Comparison of ENCODE assay signal across 8 cellular contexts in the genomic region with DNA sequence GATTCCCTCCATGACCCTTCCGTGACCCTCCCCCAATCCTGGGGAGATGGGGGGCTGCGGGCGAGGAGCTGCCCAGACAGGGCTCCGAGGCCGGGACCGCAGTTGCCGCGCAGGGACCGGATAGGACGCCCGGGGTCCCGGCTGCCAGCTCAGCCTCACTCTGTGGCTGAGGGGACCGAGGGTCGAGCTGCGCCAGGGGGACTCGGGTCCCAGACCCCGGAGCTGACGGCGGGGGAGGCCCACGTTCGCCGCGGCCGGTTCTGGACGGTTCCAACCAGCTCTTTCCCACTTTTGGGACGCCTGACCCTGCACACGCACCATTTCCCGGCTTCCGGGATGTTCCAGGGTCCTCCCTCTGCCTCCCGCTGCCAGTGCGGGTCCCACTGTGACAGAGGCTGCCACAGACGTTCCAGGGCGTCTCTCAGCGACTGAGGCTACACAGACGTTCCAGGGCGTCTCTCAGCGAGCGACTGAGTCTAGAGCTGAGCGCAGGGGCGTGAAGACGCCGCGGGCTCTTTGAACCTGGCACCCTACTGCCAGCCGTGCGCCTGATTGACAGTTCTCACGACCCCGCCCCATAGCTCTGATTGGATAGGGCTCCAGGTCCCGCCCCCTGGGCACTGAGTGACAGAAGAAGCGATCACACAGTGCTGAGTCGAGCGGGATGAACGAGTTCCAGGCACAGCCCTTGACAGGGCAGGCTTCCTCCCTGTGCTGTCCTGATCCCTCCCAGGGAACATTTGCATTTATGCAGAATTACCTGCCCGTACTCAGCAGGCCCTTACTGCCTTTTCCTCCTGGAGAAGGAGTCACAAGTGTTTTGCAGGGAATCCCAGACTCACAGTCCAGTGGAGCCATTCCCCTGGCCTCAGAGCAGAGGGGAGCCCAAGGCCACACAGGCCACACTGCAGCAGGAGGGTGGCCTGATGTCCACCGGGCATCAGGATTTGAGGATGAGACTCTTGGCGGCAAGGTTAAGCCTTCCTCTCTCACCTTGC. TPM values are rescaled to one million over a fixed set of nuclear protein-coding genes. Genes with fewer than 3 reads are reported as not detected.
A peak's percentile ranks its signal among the peaks of the same experiment; 100 is the strongest.
DNase-seq lines count a peak whose midpoint lies in the region; ATAC-seq and TF ChIP-seq lines count a peak whose summit lies in the region.

A gene (minus strand): TSS at position 472 of the 998 bp plus-strand sequence. CDS start 151 bp downstream, at position 321.

- peak within 1 kb of the TSS; percentile 98 for H3K27ac Mint-ChIP-seq in T-helper 1 cell treated with Interleukin-12 subunit alpha and Interleukin-12 subunit beta and Interleukin-4 antibody, amounts not matched to agents 30 μg/mL and 1 μg/mL, for 36 hours
- peak within 1 kb of the TSS; percentile 96 for H3K27ac Mint-ChIP-seq in progenitor cell of endocrine pancreas

- peaks cover 3% of the 10 kb centered on the region for H3K36me3 Mint-ChIP-seq in T-helper 1 cell treated with Interleukin-12 subunit alpha and Interleukin-12 subunit beta and Interleukin-4 antibody, amounts not matched to agents 30 μg/mL and 1 μg/mL, for 36 hours (ENCODE audit: low read depth)
- H3K36me3 Mint-ChIP-seq in progenitor cell of endocrine pancreas (ENCODE audit: insufficient read depth) = no peaks in the 10 kb centered on the region

- no peak for TF ChIP-seq CTCF in GM06990 (IDR thresholded peaks at IDR 0.05; ENCODE audit: insufficient read depth, low read length, poor library complexity, severe bottlenecking)
- TF ChIP-seq CTCF in progenitor cell of endocrine pancreas (IDR thresholded peaks at IDR 0.05; ENCODE audit: unreplicated experiment) = no peak
- TF ChIP-seq CTCF in upper lobe of right lung (IDR thresholded peaks at IDR 0.05) = no peak

- peaks cover 14% of the 10 kb centered on the region for H3K4me1 ChIP-seq in upper lobe of right lung

- ATAC-seq in left ventricle myocardium superior = peak; percentile 98
- ATAC-seq in upper lobe of right lung = peak; percentile 100

- intact Hi-C loops in left ventricle myocardium superior (cut with micrococcal nuclease) (no loop called here), upper lobe of right lung (cut with DNase I) (no loop called here)

- DNase-seq in GM06990 (ENCODE audit: extremely low read depth, insufficient read length) (peak; percentile 92), HEK293T (ENCODE audit: extremely low spot score) (peak; percentile 60), NCI-H1048 (lab: John Stamatoyannopoulos, UW) (peak; percentile 95), left ventricle myocardium superior (peak; percentile 98), progenitor cell of endocrine pancreas (ENCODE audit: low spot score, unreplicated experiment) (peak; percentile 94), upper lobe of right lung (peak; percentile 99)

- H3K4me3 ChIP-seq in GM06990 (replicated peaks; ENCODE audit: low read depth, low read length) (peak within 1 kb of the TSS; percentile 91), upper lobe of right lung (peak within 1 kb of the TSS; percentile 67)

- H3K4me1 Mint-ChIP-seq in T-helper 1 cell treated with Interleukin-12 subunit alpha and Interleukin-12 subunit beta and Interleukin-4 antibody, amounts not matched to agents 30 μg/mL and 1 μg/mL, for 36 hours (ENCODE audit: low read depth) = peaks cover 26% of the 10 kb centered on the region
- peaks cover 22% of the 10 kb centered on the region for H3K4me1 Mint-ChIP-seq in progenitor cell of endocrine pancreas (ENCODE audit: low read depth)

- H3K27ac ChIP-seq in angular gyrus (ENCODE audit: low read depth, low read length) (peak within 1 kb of the TSS; percentile 54), upper lobe of right lung (peak within 1 kb of the TSS; percentile 95)

- H3K27me3 ChIP-seq in GM06990 (replicated peaks; ENCODE audit: control insufficient read depth, insufficient read depth, low read length) = no peaks in the 10 kb centered on the region
- no peaks in the 10 kb centered on the region for H3K27me3 ChIP-seq in upper lobe of right lung

- CTCF ChIA-PET in HEK293T (lab: Yijun Ruan, JAX) = no interaction called here

- no peaks in the 10 kb centered on the region for H3K27me3 Mint-ChIP-seq in T-helper 1 cell treated with Interleukin-12 subunit alpha and Interleukin-12 subunit beta and Interleukin-4 antibody, amounts not matched to agents 30 μg/mL and 1 μg/mL, for 36 hours (ENCODE audit: low read depth)
- no peaks in the 10 kb centered on the region for H3K27me3 Mint-ChIP-seq in progenitor cell of endocrine pancreas

- H3K9me3 Mint-ChIP-seq in T-helper 1 cell treated with Interleukin-12 subunit alpha and Interleukin-12 subunit beta and Interleukin-4 antibody, amounts not matched to agents 30 μg/mL and 1 μg/mL, for 36 hours = peaks cover 14% of the 10 kb centered on the region
- no peaks in the 10 kb centered on the region for H3K9me3 Mint-ChIP-seq in progenitor cell of endocrine pancreas (ENCODE audit: low read depth)

- peak within 1 kb of the TSS; percentile 97 for H3K4me3 Mint-ChIP-seq in T-helper 1 cell treated with Interleukin-12 subunit alpha and Interleukin-12 subunit beta and Interleukin-4 antibody, amounts not matched to agents 30 μg/mL and 1 μg/mL, for 36 hours
- H3K4me3 Mint-ChIP-seq in progenitor cell of endocrine pancreas (ENCODE audit: low read depth) = peak within 1 kb of the TSS; percentile 95

- H3K9me3 ChIP-seq in upper lobe of right lung = no peaks in the 10 kb centered on the region

- POLR2A ChIA-PET in HEK293T (lab: Yijun Ruan, JAX) = interaction anchor here (0.9 to 2.0 kb wide), 5 partner anchors 9 to 410 kb away, joined by 3 to 8 read pairs (median 4); a partner anchor contains a TSS

- H3K36me3 ChIP-seq in GM06990 (ENCODE audit: control insufficient read depth, insufficient read depth, low read length) (no peaks in the 10 kb centered on the region), upper lobe of right lung (no peaks in the 10 kb centered on the region)

TF ChIP-seq in HEK293T, 16 proteins besides CTCF, POLR2A, EP300 and RAD21:
- no peak for TF ChIP-seq SP1 (IDR thresholded peaks at IDR 0.05)
- TF ChIP-seq, protein P1, sequence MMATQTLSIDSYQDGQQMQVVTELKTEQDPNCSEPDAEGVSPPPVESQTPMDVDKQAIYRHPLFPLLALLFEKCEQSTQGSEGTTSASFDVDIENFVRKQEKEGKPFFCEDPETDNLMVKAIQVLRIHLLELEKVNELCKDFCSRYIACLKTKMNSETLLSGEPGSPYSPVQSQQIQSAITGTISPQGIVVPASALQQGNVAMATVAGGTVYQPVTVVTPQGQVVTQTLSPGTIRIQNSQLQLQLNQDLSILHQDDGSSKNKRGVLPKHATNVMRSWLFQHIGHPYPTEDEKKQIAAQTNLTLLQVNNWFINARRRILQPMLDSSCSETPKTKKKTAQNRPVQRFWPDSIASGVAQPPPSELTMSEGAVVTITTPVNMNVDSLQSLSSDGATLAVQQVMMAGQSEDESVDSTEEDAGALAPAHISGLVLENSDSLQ (IDR thresholded peaks at IDR 0.05) = peak; percentile 97

RNA-seq across cellular contexts. Expression of the gene that starts here (rescaled TPM):
- total RNA-seq in left ventricle myocardium superior (3.7 TPM), progenitor cell of endocrine pancreas (1.6 and 2.0 TPM in 2 replicates), upper lobe of right lung (4.2 TPM)

Comparison
In these comparisons a context has a peak if more than half of its experiments do, and no peak if none do; other contexts are left out.
1. Peak in every context shown above with its lines: DNase-seq, ATAC-seq, H3K4me3 ChIP-seq and H3K27ac ChIP-seq.